In the genomic region with DNA sequence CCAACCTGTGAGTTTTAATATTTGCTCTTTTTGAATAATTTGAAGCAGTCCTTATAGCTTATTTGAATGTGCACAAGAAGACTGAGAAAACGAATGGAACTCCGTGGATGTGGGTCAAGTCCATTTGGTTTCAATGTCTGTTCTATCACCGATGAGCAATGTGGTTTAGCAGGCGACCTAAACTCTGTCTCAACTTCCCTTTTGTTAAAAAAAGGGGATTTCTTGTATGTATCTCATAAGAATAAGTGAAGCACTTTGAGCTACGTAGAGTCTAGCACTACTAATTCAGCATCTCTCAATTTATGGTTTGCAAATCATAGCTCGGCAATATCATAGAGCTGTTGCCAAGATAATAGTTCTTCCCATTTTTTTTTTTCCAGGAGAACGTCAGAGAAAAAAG, we compare ENCODE assay signal across 15 cellular contexts. TPM values are rescaled to one million over a fixed set of nuclear protein-coding genes. Genes with fewer than 3 reads are reported as not detected.
A peak's percentile ranks its signal among the peaks of the same experiment; 100 is the strongest.
DNase-seq lines count a peak whose midpoint lies in the region; ATAC-seq and TF ChIP-seq lines count a peak whose summit lies in the region.
"Had no signal": no experiment of that assay in that cellular context is flagged by ENCODE, and none has a peak within 500 bp of the region (broad histone marks: within the 10 kb centered on the region; RNA-seq: fewer than 3 reads in every experiment).

No MANE protein-coding gene starts in this region.

- H3K27ac Mint-ChIP-seq in IgD-negative memory B cell, result peak overlapping the region; percentile 23 to 97 (median 58)
- peak overlapping the region; percentile 57 for H3K27ac Mint-ChIP-seq in activated B cell treated with CpG ODN at 0.5 μM for 24 hours
- H3K27ac Mint-ChIP-seq in activated CD8-positive, alpha-beta T cell treated with anti-CD3 and anti-CD28 coated beads for 36 hours, result no peak overlapping the region

- no peak overlapping the region for H3K4me3 ChIP-seq in GM12864 (ENCODE audit: low read depth, low read length)
- no peak overlapping the region for H3K4me3 ChIP-seq in esophagus squamous epithelium
- H3K4me3 ChIP-seq: hepatocyte, spleen had no signal

- no peaks in the 10 kb centered on the region for H3K9me3 ChIP-seq in esophagus squamous epithelium
- H3K9me3 ChIP-seq: spleen had no signal

- peak; percentile 63 for DNase-seq in GM12864 (ENCODE audit: low read depth)
- no peak for DNase-seq in activated B cell treated with CpG ODN at 0.5 μM for 24 hours
- no peak for DNase-seq in esophagus squamous epithelium (lab: John Stamatoyannopoulos, UW)
- no peak for DNase-seq in AG20443 (ENCODE audit: low spot score)
- no peak for DNase-seq in activated CD8-positive, alpha-beta memory T cell treated with anti-CD3 and anti-CD28 coated beads, Interleukin-2, amount 50 U/mL, for 4 hours
- no peak for DNase-seq in activated CD8-positive, alpha-beta T cell treated with anti-CD3 and anti-CD28 coated beads for 36 hours
- DNase-seq: activated CD4-positive, alpha-beta T cell treated with anti-CD3 and anti-CD28 coated beads, Interleukin-2, amount 50 U/mL, for 48 hours; activated naive CD4-positive, alpha-beta T cell; NCI-H1417; NCI-H82; spleen; T-helper 1 cell had no signal

- H3K27me3 Mint-ChIP-seq in IgD-negative memory B cell (no peaks in the 10 kb centered on the region), activated B cell treated with CpG ODN at 0.5 μM for 24 hours (no peaks in the 10 kb centered on the region)
- no peaks in the 10 kb centered on the region for H3K27me3 Mint-ChIP-seq in activated CD8-positive, alpha-beta T cell treated with anti-CD3 and anti-CD28 coated beads for 36 hours

- H3K27ac ChIP-seq in esophagus squamous epithelium, result no peak overlapping the region
- H3K27ac ChIP-seq: hepatocyte had no signal

- H3K9me3 Mint-ChIP-seq in IgD-negative memory B cell (no peaks in the 10 kb centered on the region), activated B cell treated with CpG ODN at 0.5 μM for 24 hours (no peaks in the 10 kb centered on the region)
- no peaks in the 10 kb centered on the region for H3K9me3 Mint-ChIP-seq in activated CD8-positive, alpha-beta T cell treated with anti-CD3 and anti-CD28 coated beads for 36 hours

- 62 to 63% methylated on average over 7 of the region's 7 CpGs for WGBS in esophagus squamous epithelium, 2 donors

- peak; percentile 17 for ATAC-seq in GM21367 (IDR thresholded peaks at IDR 0.05; ENCODE audit: unreplicated experiment)
- ATAC-seq in activated B cell treated with CpG ODN at 0.5 μM for 24 hours (ENCODE audit: low read depth), result peak; percentile 8
- ATAC-seq in activated CD8-positive, alpha-beta T cell treated with anti-CD3 and anti-CD28 coated beads for 36 hours, result no peak

- POLR2A ChIA-PET in activated B cell treated with CpG ODN at 0.5 μM for 24 hours (lab: Charles Lee), result interaction anchor here (0.7 to 2.3 kb wide), 10 partner anchors 13 to 585 kb away, joined by 3 to 7 read pairs (median 4); a partner anchor contains a TSS
- POLR2A ChIA-PET in activated CD8-positive, alpha-beta T cell treated with anti-CD3 and anti-CD28 coated beads for 36 hours (lab: Charles Lee), result no interaction called here

- H3K4me1 Mint-ChIP-seq in IgD-negative memory B cell (peaks cover 55 to 58% (median 57%) of the 10 kb centered on the region in 3 donors), activated B cell treated with CpG ODN at 0.5 μM for 24 hours (peaks cover 84% of the 10 kb centered on the region)
- H3K4me1 Mint-ChIP-seq in activated CD8-positive, alpha-beta T cell treated with anti-CD3 and anti-CD28 coated beads for 36 hours (ENCODE audit: low read depth), result peaks cover 21% of the 10 kb centered on the region

- intact Hi-C loops in activated B cell treated with CpG ODN at 0.5 μM for 24 hours (cut with micrococcal nuclease), result loop anchor here (1.0 to 2.0 kb wide), 3 partner anchors 14 to 408 kb away; no protein-coding TSS in a partner anchor
- intact Hi-C loops in esophagus squamous epithelium (cut with DNase I), result no loop called here
- intact Hi-C loops in activated CD8-positive, alpha-beta T cell treated with anti-CD3 and anti-CD28 coated beads for 36 hours (cut with micrococcal nuclease), result loop anchor here (10.0 kb wide), 1 partner anchor 168 kb away; a partner anchor contains a TSS

- H3K4me1 ChIP-seq in esophagus squamous epithelium, result peaks cover 3 to 16% (median 4%) of the 10 kb centered on the region in 3 donors

- no peaks in the 10 kb centered on the region for H3K27me3 ChIP-seq in esophagus squamous epithelium
- H3K27me3 ChIP-seq: hepatocyte, spleen had no signal

- H3K36me3 Mint-ChIP-seq in IgD-negative memory B cell (no peaks in the 10 kb centered on the region), activated B cell treated with CpG ODN at 0.5 μM for 24 hours (ENCODE audit: low read depth) (peaks cover 2% of the 10 kb centered on the region)
- no peaks in the 10 kb centered on the region for H3K36me3 Mint-ChIP-seq in activated CD8-positive, alpha-beta T cell treated with anti-CD3 and anti-CD28 coated beads for 36 hours (ENCODE audit: low read depth)

- peak overlapping the region in 3 of 4 donors; percentile 3 to 84 (median 71) for H3K4me3 Mint-ChIP-seq in IgD-negative memory B cell
- H3K4me3 Mint-ChIP-seq in activated B cell treated with CpG ODN at 0.5 μM for 24 hours, result peak overlapping the region; percentile 24
- H3K4me3 Mint-ChIP-seq in activated CD8-positive, alpha-beta T cell treated with anti-CD3 and anti-CD28 coated beads for 36 hours, result no peak overlapping the region

- no peak for TF ChIP-seq CTCF in GM12864 (IDR thresholded peaks at IDR 0.05; ENCODE audit: low read depth, low read length, missing control alignments)
- TF ChIP-seq CTCF in activated B cell treated with CpG ODN at 0.5 μM for 24 hours (IDR thresholded peaks at IDR 0.05), result no peak
- TF ChIP-seq CTCF in esophagus squamous epithelium (IDR thresholded peaks at IDR 0.05), result no peak
- no peak for TF ChIP-seq CTCF in activated CD8-positive, alpha-beta T cell treated with anti-CD3 and anti-CD28 coated beads for 36 hours (IDR thresholded peaks at IDR 0.05)

- no peak for TF ChIP-seq POLR2A in esophagus squamous epithelium (IDR thresholded peaks at IDR 0.05)

- CTCF ChIA-PET in activated B cell treated with CpG ODN at 0.5 μM for 24 hours (lab: Charles Lee), result interaction anchor here (0.7 to 1.1 kb wide), 2 partner anchors 42 to 57 kb away, joined by 3 read pairs; no protein-coding TSS in a partner anchor
- CTCF ChIA-PET in activated CD8-positive, alpha-beta T cell treated with anti-CD3 and anti-CD28 coated beads for 36 hours (lab: Charles Lee), result interaction anchor here (0.9 to 1.5 kb wide), 2 partner anchors 29 to 61 kb away, joined by 3 to 5 read pairs; no protein-coding TSS in a partner anchor

- H3K36me3 ChIP-seq in esophagus squamous epithelium, result peaks cover 0 to 4% (median 0%) of the 10 kb centered on the region in 3 donors
- H3K36me3 ChIP-seq: spleen had no signal

RNA-seq across cellular contexts. Expression of a gene that starts 4.6 kb away (rescaled TPM):
- polyA plus RNA-seq in IgD-negative memory B cell, result 10.0 TPM
- total RNA-seq in activated B cell treated with CpG ODN at 0.5 μM for 24 hours (112 and 123 TPM in 2 replicates), esophagus squamous epithelium (10 to 100 TPM; 15.0 to 26.1 (median 24.8) TPM)
- 10 to 100 TPM; 13.2 to 14.2 TPM for total RNA-seq in activated CD8-positive, alpha-beta T cell treated with anti-CD3 and anti-CD28 coated beads for 36 hours
